1 cellular context compared by ENCODE assay signal in genomic region chr4:73864365-73864764, GRCh38.
TF ChIP-seq lines count a peak whose summit lies in the region.

No MANE protein-coding gene starts in this region.

TF ChIP-seq in WTC11, 78 proteins besides CTCF, POLR2A, EP300 and RAD21 (continued from another document):
- TF ChIP-seq ZNF281 (CRISPR knock-in tag; IDR thresholded peaks at IDR 0.05) (no peak), PREB (CRISPR knock-in tag; IDR thresholded peaks at IDR 0.05; ENCODE audit: borderline replicate concordance) (no peak), NR3C1 (CRISPR knock-in tag; conservative IDR thresholded peaks at IDR 0.05; ENCODE audit: low read depth) (no peak), ATF2 (CRISPR knock-in tag; IDR thresholded peaks at IDR 0.05; ENCODE audit: borderline replicate concordance, low read depth) (no peak)
